Comparison of ENCODE assay signal across 11 cellular contexts in the genomic region with DNA sequence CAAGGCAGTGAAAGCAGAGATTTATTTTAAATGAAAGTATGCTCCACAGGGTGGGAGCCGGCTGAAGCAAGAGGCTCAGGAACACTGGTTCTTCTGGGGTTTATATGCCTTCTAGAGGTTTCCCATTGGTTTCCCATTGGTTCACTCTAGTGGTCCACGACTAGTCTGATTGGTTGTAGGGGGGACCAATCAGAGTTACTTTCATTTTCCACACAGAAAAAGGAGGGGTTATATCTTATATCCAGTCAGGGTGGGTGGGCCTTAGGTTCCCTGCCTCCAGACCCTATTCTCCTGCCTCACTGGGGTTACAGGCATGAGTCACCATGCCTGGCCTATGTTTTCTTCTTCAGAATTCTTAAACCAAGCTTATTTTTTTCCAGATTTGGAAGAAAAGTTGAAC.
DNase-seq lines count a peak whose midpoint lies in the region; ATAC-seq, FAIRE-seq and TF ChIP-seq lines count a peak whose summit lies in the region.
"Had no signal": no experiment of that assay in that cellular context is flagged by ENCODE, and none has a peak within 500 bp of the region (broad histone marks: within the 10 kb centered on the region; RNA-seq: fewer than 3 reads in every experiment).

No MANE protein-coding gene starts in this region.

- H3K27me3 ChIP-seq in HepG2 (ENCODE audit: control insufficient read depth in 1 of 2, insufficient read depth in 2 of 2, low read length in 2 of 2) (no peaks in the 10 kb centered on the region), right lobe of liver (no peaks in the 10 kb centered on the region)
- H3K27me3 ChIP-seq: colonic mucosa had no signal

- no peak for TF ChIP-seq CTCF in HepG2 (CRISPR knock-in tag; IDR thresholded peaks at IDR 0.05)
- TF ChIP-seq CTCF in right lobe of liver (IDR thresholded peaks at IDR 0.05), result no peak

- H3K79me2 ChIP-seq in HepG2 (ENCODE audit: insufficient read depth, low read length), result peaks cover 3% of the 10 kb centered on the region

- TF ChIP-seq RAD21 in HepG2 (CRISPR knock-in tag; IDR thresholded peaks at IDR 0.05), result no peak

- H2AFZ ChIP-seq in HepG2 (ENCODE audit: low read length), result no peak overlapping the region

- intact Hi-C loops in HepG2 (cut with micrococcal nuclease; ENCODE audit: unreplicated experiment) (no loop called here), right lobe of liver (cut with DNase I) (no loop called here)

- no peak overlapping the region for H3K9ac ChIP-seq in HepG2 (ENCODE audit: insufficient read depth, low read depth, low read length)

- H3K4me3 ChIP-seq in HepG2 (replicated peaks in 1 of 3; ENCODE audit: insufficient read depth in 1 of 3, low read depth in 2 of 3, low read length in 3 of 3) (no peak overlapping the region), right lobe of liver (no peak overlapping the region)
- H3K4me3 ChIP-seq: colonic mucosa had no signal

- H3K4me1 ChIP-seq in HepG2 (ENCODE audit: insufficient read depth, low read length) (peaks cover 34% of the 10 kb centered on the region), right lobe of liver (peaks cover 0 to 21% (median 9%) of the 10 kb centered on the region in 4 donors)
- H3K4me1 ChIP-seq: colonic mucosa had no signal

- no TSS peak for BruUV-seq in HepG2 (replicated peaks; lab: Mats Ljungman, UMichigan)

- ATAC-seq in HepG2 (no peak; the same call in 2 of the 3 replicates), right lobe of liver (no peak), GM21723 (IDR thresholded peaks at IDR 0.05; ENCODE audit: unreplicated experiment) (no peak), GM19035 (IDR thresholded peaks at IDR 0.05; ENCODE audit: unreplicated experiment) (no peak)

- no peaks in the 10 kb centered on the region for H4K20me1 ChIP-seq in HepG2 (ENCODE audit: insufficient read depth, low read length)

- TF ChIP-seq EP300 in HepG2 (IDR thresholded peaks at IDR 0.05; ENCODE audit: low read depth in 2 of 2, low read length in 2 of 2) (no peak), HepG2 (CRISPR knock-in tag; IDR thresholded peaks at IDR 0.05; ENCODE audit: borderline replicate concordance) (no peak)

- WGBS in HepG2 (ENCODE audit: low lambda C conversion rate), result 100% methylated on average over 2 of the region's 2 CpGs
- 95% methylated on average over 2 of the region's 2 CpGs for WGBS in right lobe of liver (ENCODE audit: insufficient coverage, low coverage, low lambda C conversion rate, missing lambda C conversion rate)

- H3K9me3 ChIP-seq in HepG2 (ENCODE audit: low read length) (no peaks in the 10 kb centered on the region), right lobe of liver (no peaks in the 10 kb centered on the region)
- H3K9me3 ChIP-seq: colonic mucosa had no signal

- no peak for FAIRE-seq in HepG2 (lab: Jason Lieb, UNC)

- POLR2A ChIA-PET in HepG2 (lab: Yijun Ruan, JAX), result no interaction called here

- H3K27ac ChIP-seq in HepG2 (ENCODE audit: extremely low read length, insufficient read depth, low read length), result no peak overlapping the region
- H3K27ac ChIP-seq in right lobe of liver, result no peak overlapping the region
- H3K27ac ChIP-seq: colonic mucosa had no signal

- no peak overlapping the region for H3K4me2 ChIP-seq in HepG2 (ENCODE audit: low read depth, low read length)

- CTCF ChIA-PET in HepG2 (lab: Yijun Ruan, JAX; ENCODE audit: low intra/inter-chr PET ratio, low total read pairs), result no interaction called here

- H3K36me3 ChIP-seq in HepG2 (replicated peaks in 1 of 2; ENCODE audit: control insufficient read depth in 1 of 2, insufficient read depth in 2 of 2, low read length in 2 of 2) (peaks cover 18 to 67% of the 10 kb centered on the region in 2 experiments), right lobe of liver (peaks cover 0 to 41% (median 16%) of the 10 kb centered on the region in 4 donors)

- TF ChIP-seq POLR2A in HepG2 (IDR thresholded peaks at IDR 0.05; ENCODE audit: insufficient read depth in 1 of 2, low read depth in 2 of 2, low read length in 2 of 2) (no peak), right lobe of liver (IDR thresholded peaks at IDR 0.05) (no peak)

- no peak for DNase-seq in HepG2 (ENCODE audit: low spot score)
- DNase-seq in right lobe of liver, result no peak
- peak; percentile 81 for DNase-seq in amniotic epithelial cell (ENCODE audit: low read depth)
- peak; percentile 41 for DNase-seq in iPS-NIHi7 (ENCODE audit: extremely low spot score)
- DNase-seq in NCI-H1694 treated with DMSO at 0.1 percent for 48 hours (lab: John Stamatoyannopoulos, UW), result no peak
- no peak for DNase-seq in stimulated activated CD4-positive, alpha-beta T cell treated with anti-CD3 and anti-CD28 coated beads, Interleukin-4, amount 100 ng/mL, for 24 hours
- DNase-seq: colonic mucosa, DMS153, NCI-H526 had no signal

- in situ Hi-C loops in HepG2 (cut with HindIII; ENCODE audit: extremely low pct_ligation_motif_present, low pct_unique_long_range_greater_than_20kb), result no loop called here

TF ChIP-seq in HepG2, 621 proteins besides CTCF, POLR2A, EP300 and RAD21:
- peak; percentile 24; the same call in 1 of the 2 replicates for TF ChIP-seq NFYB (CRISPR knock-in tag; IDR thresholded peaks at IDR 0.05)
- TF ChIP-seq, protein P1, sequence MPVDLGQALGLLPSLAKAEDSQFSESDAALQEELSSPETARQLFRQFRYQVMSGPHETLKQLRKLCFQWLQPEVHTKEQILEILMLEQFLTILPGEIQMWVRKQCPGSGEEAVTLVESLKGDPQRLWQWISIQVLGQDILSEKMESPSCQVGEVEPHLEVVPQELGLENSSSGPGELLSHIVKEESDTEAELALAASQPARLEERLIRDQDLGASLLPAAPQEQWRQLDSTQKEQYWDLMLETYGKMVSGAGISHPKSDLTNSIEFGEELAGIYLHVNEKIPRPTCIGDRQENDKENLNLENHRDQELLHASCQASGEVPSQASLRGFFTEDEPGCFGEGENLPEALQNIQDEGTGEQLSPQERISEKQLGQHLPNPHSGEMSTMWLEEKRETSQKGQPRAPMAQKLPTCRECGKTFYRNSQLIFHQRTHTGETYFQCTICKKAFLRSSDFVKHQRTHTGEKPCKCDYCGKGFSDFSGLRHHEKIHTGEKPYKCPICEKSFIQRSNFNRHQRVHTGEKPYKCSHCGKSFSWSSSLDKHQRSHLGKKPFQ (CRISPR knock-in tag; IDR thresholded peaks at IDR 0.05; ENCODE audit: insufficient replicate concordance), result no peak
- TF ChIP-seq ZNF816 (CRISPR knock-in tag; IDR thresholded peaks at IDR 0.05; ENCODE audit: borderline replicate concordance), result no peak
- no peak for TF ChIP-seq ZSCAN30 (CRISPR knock-in tag; IDR thresholded peaks at IDR 0.05)
- no peak for TF ChIP-seq HIVEP1 (CRISPR knock-in tag; IDR thresholded peaks at IDR 0.05)

Comparison
In these comparisons a context has a peak if more than half of its experiments do, and no peak if none do; other contexts are left out.
1. DNase-seq: peak in amniotic epithelial cell (single experiment) and iPS-NIHi7 (single experiment); none in HepG2 (single experiment), right lobe of liver (0 of 3), NCI-H1694 treated with DMSO at 0.1 percent for 48 hours (single experiment) and stimulated activated CD4-positive, alpha-beta T cell treated with anti-CD3 and anti-CD28 coated beads, Interleukin-4, amount 100 ng/mL, for 24 hours (single experiment).